15 cellular contexts compared by ENCODE assay signal in genomic region chr11:62401356-62401755, GRCh38. TPM values are rescaled to one million over a fixed set of nuclear protein-coding genes. Genes with fewer than 3 reads are reported as not detected.
DNase-seq lines count a peak whose midpoint lies in the region; ATAC-seq and TF ChIP-seq lines count a peak whose summit lies in the region.
"Had no signal": no experiment of that assay in that cellular context is flagged by ENCODE, and none has a peak within 500 bp of the region (broad histone marks: within the 10 kb centered on the region; RNA-seq: fewer than 3 reads in every experiment).

No MANE protein-coding gene starts in this region.

- no peaks in the 10 kb centered on the region for H3K36me3 Mint-ChIP-seq in osteocyte (ENCODE audit: unreplicated experiment)
- H3K36me3 Mint-ChIP-seq in stimulated activated memory B cell treated with anti-CD40 and anti-IgM and Interleukin-4, amounts not matched to agents 10 μg/mL and 1 μg/mL and 100 μg/mL, for 72 hours: no peaks in the 10 kb centered on the region

- H2AK5ac ChIP-seq in IMR-90 (ENCODE audit: low read depth, low read length): peak overlapping the region; percentile 49; the same call in 1 of the 2 replicates

- no peaks in the 10 kb centered on the region for H4K20me1 ChIP-seq in IMR-90 (ENCODE audit: insufficient read depth, low read length)

- H4K5ac ChIP-seq in IMR-90 (ENCODE audit: low read depth, low read length): no peak overlapping the region

- H3K4ac ChIP-seq in IMR-90 (ENCODE audit: low read depth, low read length): peak overlapping the region; percentile 69; the same call in 1 of the 2 replicates

- BruUV-seq in IMR-90 (replicated peaks; lab: Mats Ljungman, UMichigan): no TSS peak

- ATAC-seq in IMR-90 (ENCODE audit: low read depth) (no peak), GM21423 (IDR thresholded peaks at IDR 0.05; ENCODE audit: unreplicated experiment) (no peak), GM19397 (IDR thresholded peaks at IDR 0.05; ENCODE audit: unreplicated experiment) (no peak), HG02970 (IDR thresholded peaks at IDR 0.05; ENCODE audit: low FRiP score, unreplicated experiment) (no peak)
- ATAC-seq in stimulated activated memory B cell treated with anti-CD40 and anti-IgM and Interleukin-4, amounts not matched to agents 10 μg/mL and 1 μg/mL and 100 μg/mL, for 72 hours: no peak

- no peak overlapping the region for H3K4me2 ChIP-seq in IMR-90 (ENCODE audit: low read depth, low read length)

- H3K14ac ChIP-seq in IMR-90 (replicated peaks; ENCODE audit: low read depth, low read length): no peak overlapping the region

- no peaks in the 10 kb centered on the region for H3K36me3 ChIP-seq in IMR-90 (ENCODE audit: control insufficient read depth, insufficient read depth, low read length)
- no peaks in the 10 kb centered on the region for H3K36me3 ChIP-seq in colonic mucosa

- H3K79me1 ChIP-seq in IMR-90 (ENCODE audit: low read depth in 1 of 2, low read length in 2 of 2): no peaks in the 10 kb centered on the region

- POLR2A ChIA-PET in IMR-90 (lab: Charles Lee; ENCODE audit: unreplicated experiment): no interaction called here

- no peak overlapping the region for H3K9ac ChIP-seq in IMR-90 (ENCODE audit: low read depth, low read length)
- H3K9ac ChIP-seq in colonic mucosa (ENCODE audit: low read depth in 2 of 2, low read length in 2 of 2): peak overlapping the region; percentile 33 to 36

- CTCF ChIA-PET in IMR-90 (lab: Yijun Ruan, JAX): interaction anchor here (1.4 to 2.2 kb wide), 3 partner anchors 24 to 142 kb away, joined by 3 to 9 read pairs (median 7); no protein-coding TSS in a partner anchor

- peak overlapping the region; percentile 65; the same call in 1 of the 3 replicates for H2BK15ac ChIP-seq in IMR-90 (ENCODE audit: low read depth, low read length)

- peaks cover 49% of the 10 kb centered on the region for H3K4me1 Mint-ChIP-seq in osteocyte (ENCODE audit: unreplicated experiment)
- H3K4me1 Mint-ChIP-seq in stimulated activated memory B cell treated with anti-CD40 and anti-IgM and Interleukin-4, amounts not matched to agents 10 μg/mL and 1 μg/mL and 100 μg/mL, for 72 hours: peaks cover 10% of the 10 kb centered on the region

- peak; percentile 14 for DNase-seq in 8988T
- no peak for DNase-seq in IMR-90
- no peak for DNase-seq in colonic mucosa
- DNase-seq in osteocyte (ENCODE audit: extremely low spot score, unreplicated experiment): no peak
- DNase-seq: activated effector memory CD4-positive, alpha-beta T cell treated with anti-CD3 and anti-CD28 coated beads, Interleukin-2, amount 50 U/mL, for 16 hours; NCI-H2227 treated with DMSO at 0.1 percent for 48 hours; stimulated activated CD4-positive, alpha-beta T cell treated with anti-CD3 and anti-CD28 coated beads, Interleukin-2, amount 100 ng/mL, for 24 hours had no signal

- peak overlapping the region; percentile 83; the same call in 1 of the 2 replicates for H2BK120ac ChIP-seq in IMR-90 (ENCODE audit: low read depth, low read length)

- 100% methylated on average over 3 of the region's 5 CpGs; no CpG with 5 or more reads in 1 of the 2 experiments for WGBS in IMR-90 (ENCODE audit: extremely low coverage in 2 of 2, insufficient read length in 1 of 2), 2 experiments

- in situ Hi-C loops in IMR-90 (cut with MboI; ENCODE audit: low sequenced_read_pairs): no loop called here

- no peak overlapping the region for H2BK5ac ChIP-seq in IMR-90 (ENCODE audit: low read depth, low read length, poor library complexity, severe bottlenecking)

- H3K9me1 ChIP-seq in IMR-90 (ENCODE audit: insufficient read depth, low read length): no peaks in the 10 kb centered on the region

- no peaks in the 10 kb centered on the region for H3K27me3 Mint-ChIP-seq in osteocyte (ENCODE audit: unreplicated experiment)
- peaks cover 36% of the 10 kb centered on the region for H3K27me3 Mint-ChIP-seq in stimulated activated memory B cell treated with anti-CD40 and anti-IgM and Interleukin-4, amounts not matched to agents 10 μg/mL and 1 μg/mL and 100 μg/mL, for 72 hours

- H3K9me3 Mint-ChIP-seq in osteocyte (ENCODE audit: unreplicated experiment): no peaks in the 10 kb centered on the region
- no peaks in the 10 kb centered on the region for H3K9me3 Mint-ChIP-seq in stimulated activated memory B cell treated with anti-CD40 and anti-IgM and Interleukin-4, amounts not matched to agents 10 μg/mL and 1 μg/mL and 100 μg/mL, for 72 hours

- peak overlapping the region; percentile 14 for H3K27ac Mint-ChIP-seq in osteocyte (ENCODE audit: unreplicated experiment)
- no peak overlapping the region for H3K27ac Mint-ChIP-seq in stimulated activated memory B cell treated with anti-CD40 and anti-IgM and Interleukin-4, amounts not matched to agents 10 μg/mL and 1 μg/mL and 100 μg/mL, for 72 hours

- no peak overlapping the region for H4K91ac ChIP-seq in IMR-90 (ENCODE audit: insufficient read depth, low read depth, low read length)

- dilution Hi-C loops in IMR-90 (cut with HindIII; ENCODE audit: low sequenced_read_pairs, unreplicated experiment): no loop called here

- no peak overlapping the region for H3K23ac ChIP-seq in IMR-90 (ENCODE audit: low read depth, low read length)

- TF ChIP-seq RAD21 in IMR-90 (IDR thresholded peaks at IDR 0.05; ENCODE audit: low read length): no peak

- H2BK20ac ChIP-seq in IMR-90 (ENCODE audit: low read depth, low read length): no peak overlapping the region

- H3K4me1 ChIP-seq in IMR-90 (ENCODE audit: control insufficient read depth, insufficient read depth, low read length): peaks cover 17% of the 10 kb centered on the region
- H3K4me1 ChIP-seq in colonic mucosa: no peaks in the 10 kb centered on the region

- H3K27ac ChIP-seq in IMR-90 (ENCODE audit: insufficient read depth, low read length) (no peak overlapping the region), colonic mucosa (peak overlapping the region; percentile 47)
- H3K27ac ChIP-seq: C4-2B had no signal

- no peak overlapping the region for H2AK9ac ChIP-seq in IMR-90 (replicated peaks; ENCODE audit: low read depth, low read length, poor library complexity)

- H3K56ac ChIP-seq in IMR-90 (ENCODE audit: extremely low read depth, insufficient read depth, low read length): no peak overlapping the region

- peak overlapping the region; percentile 86 for H2AFZ ChIP-seq in IMR-90 (replicated peaks; ENCODE audit: low read length, poor library complexity)

- H3K4me3 ChIP-seq in IMR-90 (ENCODE audit: insufficient read depth, low read depth, low read length) (no peak overlapping the region), colonic mucosa (no peak overlapping the region)

- no peaks in the 10 kb centered on the region for H3K27me3 ChIP-seq in IMR-90 (ENCODE audit: control insufficient read depth, insufficient read depth, low read length)
- H3K27me3 ChIP-seq in colonic mucosa: no peaks in the 10 kb centered on the region

- no peaks in the 10 kb centered on the region for H3K9me3 ChIP-seq in IMR-90 (ENCODE audit: control insufficient read depth, insufficient read depth, low read length)
- H3K9me3 ChIP-seq in colonic mucosa: no peaks in the 10 kb centered on the region

- peak overlapping the region in 1 of 2 experiments; percentile 78; a peak in 1 of 4 replicates for H4K8ac ChIP-seq in IMR-90 (ENCODE audit: low read depth in 2 of 2, low read length in 2 of 2)

- TF ChIP-seq CTCF in IMR-90 (conservative IDR thresholded peaks at IDR 0.05; ENCODE audit: low read depth, low read length) (no peak), colonic mucosa (IDR thresholded peaks at IDR 0.05) (no peak), osteocyte (IDR thresholded peaks at IDR 0.05) (no peak)

- intact Hi-C loops in IMR-90 (cut with micrococcal nuclease): no loop called here
- intact Hi-C loops in colonic mucosa (cut with DNase I): loop anchor here (5.0 kb wide), 1 partner anchor 156 kb away; no protein-coding TSS in a partner anchor

- no peak for TF ChIP-seq POLR2A in IMR-90 (IDR thresholded peaks at IDR 0.05; ENCODE audit: low read depth, low read length)

- H3K4me3 Mint-ChIP-seq in osteocyte (ENCODE audit: unreplicated experiment): no peak overlapping the region
- H3K4me3 Mint-ChIP-seq in stimulated activated memory B cell treated with anti-CD40 and anti-IgM and Interleukin-4, amounts not matched to agents 10 μg/mL and 1 μg/mL and 100 μg/mL, for 72 hours: no peak overlapping the region

- H3K18ac ChIP-seq in IMR-90 (ENCODE audit: low read depth, low read length): no peak overlapping the region; the same call in 1 of the 2 replicates

TF ChIP-seq in IMR-90, 13 proteins besides CTCF, POLR2A, EP300 and RAD21 (continues in another document):
- TF ChIP-seq NFE2L2 (IDR thresholded peaks at IDR 0.05; ENCODE audit: low read depth, low read length) (no peak), MAFK (IDR thresholded peaks at IDR 0.05; ENCODE audit: low read depth, low read length) (no peak), ELK1 (IDR thresholded peaks at IDR 0.05; ENCODE audit: borderline replicate concordance, low read depth, low read length) (no peak), SMC3 (IDR thresholded peaks at IDR 0.05; ENCODE audit: low read depth, low read length) (no peak), MAZ (IDR thresholded peaks at IDR 0.05; ENCODE audit: borderline replicate concordance, low read depth, low read length) (no peak), BHLHE40 (IDR thresholded peaks at IDR 0.05; ENCODE audit: low read depth, low read length) (no peak), CHD1 (IDR thresholded peaks at IDR 0.05; ENCODE audit: low read depth, low read length) (no peak), USF2 (IDR thresholded peaks at IDR 0.05; ENCODE audit: low read depth, low read length) (no peak), FOS (IDR thresholded peaks at IDR 0.05; ENCODE audit: low read depth, low read length) (no peak)

RNA-seq across cellular contexts. Expression of gene SCGB1A1, which starts 17.5 kb away (rescaled TPM):
- total RNA-seq in IMR-90 (2012; rRNA removed): not detected in 2 replicates
- polyA plus RNA-seq in IMR-90 (2012; rRNA removed): not detected in 2 replicates
- not detected in 2 replicates for polyA plus RNA-seq in IMR-90 (2012; cell fraction: cytosol; rRNA removed)
- not detected in 2 replicates for polyA plus RNA-seq in IMR-90 (2012; cell fraction: nucleus; rRNA removed; ENCODE audit: low replicate concordance)
- total RNA-seq in colonic mucosa: 1 to 10 TPM in 1 of 2 donors, not detected in 1; 2.3 TPM
- total RNA-seq in osteocyte: not detected in 2 replicates
- total RNA-seq: H7, LHCN-M2 had no signal
- polyA plus RNA-seq: neural cell had no signal
